Comparison of ENCODE assay signal across 16 cellular contexts in genomic region chr20:62910777-62911497, GRCh38. TPM values are rescaled to one million over a fixed set of nuclear protein-coding genes. Genes with fewer than 3 reads are reported as not detected.
DNase-seq lines count a peak whose midpoint lies in the region; ATAC-seq, FAIRE-seq and TF ChIP-seq lines count a peak whose summit lies in the region.
"Had no signal": no experiment of that assay in that cellular context is flagged by ENCODE, and none has a peak within 500 bp of the region (broad histone marks: within the 10 kb centered on the region; RNA-seq: fewer than 3 reads in every experiment).

No MANE protein-coding gene starts in this region.

- H3K23ac ChIP-seq in mesendoderm (ENCODE audit: low read length) = peak overlapping the region; percentile 18

- 98% methylated on average over 43 of the region's 45 CpGs for WGBS in K562 (ENCODE audit: insufficient coverage, low coverage, missing lambda C conversion rate)
- no CpG with 5 or more reads among the region's 45 CpGs for WGBS in mesendoderm (ENCODE audit: extremely low coverage, insufficient coverage, low lambda C conversion rate)

- H3K18ac ChIP-seq in mesendoderm (ENCODE audit: low read length) = no peak overlapping the region

- H3K36me3 ChIP-seq in Caco-2 (ENCODE audit: control insufficient read depth, insufficient read depth, low read length) (peaks cover 21% of the 10 kb centered on the region), K562 (ENCODE audit: control insufficient read depth, insufficient read depth, low read length) (peaks cover 86% of the 10 kb centered on the region), mesendoderm (ENCODE audit: control insufficient read depth, insufficient read depth, low read length) (peaks cover 29% of the 10 kb centered on the region), ascending aorta (peaks cover 64 to 77% of the 10 kb centered on the region in 2 donors)

- TF ChIP-seq CTCF in CD14-positive monocyte (IDR thresholded peaks at IDR 0.05) (no peak), Caco-2 (IDR thresholded peaks at IDR 0.05; ENCODE audit: insufficient read depth in 1 of 2, low read depth in 1 of 2, low read length in 1 of 2, severe bottlenecking in 1 of 2, unreplicated experiment in 1 of 2) (no peak), K562 (IDR thresholded peaks at IDR 0.05 in 2 of 3, conservative IDR thresholded peaks at IDR 0.05 in 1 of 3; ENCODE audit: insufficient read depth in 2 of 3, low read depth in 1 of 3, low read length in 3 of 3) (no peak), ascending aorta (IDR thresholded peaks at IDR 0.05) (no peak)

- no peak overlapping the region for H3K4ac ChIP-seq in mesendoderm (ENCODE audit: low read depth, low read length)

- H3K4me1 ChIP-seq in Caco-2 (peaks cover 27% of the 10 kb centered on the region), K562 (replicated peaks in 1 of 2; ENCODE audit: control insufficient read depth in 2 of 2, insufficient read depth in 2 of 2, low read length in 2 of 2) (peaks cover 5% of the 10 kb centered on the region in 2 experiments; a peak in 3 of 5 replicates), mesendoderm (ENCODE audit: control insufficient read depth, low read depth, low read length) (peaks cover 2% of the 10 kb centered on the region), ascending aorta (peaks cover 0 to 19% of the 10 kb centered on the region in 2 donors)

- H3K79me2 ChIP-seq in K562 (ENCODE audit: control insufficient read depth, insufficient read depth, low read length) (peaks cover 74% of the 10 kb centered on the region), mesendoderm (ENCODE audit: control insufficient read depth, insufficient read depth, low read length) (peaks cover 66% of the 10 kb centered on the region)

- H3K9me1 ChIP-seq in K562 (ENCODE audit: control insufficient read depth, insufficient read depth, low read length) = peaks cover 5% of the 10 kb centered on the region

- no peak overlapping the region for H4K8ac ChIP-seq in mesendoderm (ENCODE audit: low read depth, low read length)

- TF ChIP-seq EP300 in K562 (IDR thresholded peaks at IDR 0.05; ENCODE audit: low read length) = no peak

- CTCF ChIA-PET in Caco-2 (lab: Charles Lee) (interaction anchor here (0.5 kb wide), 1 partner anchor 109 kb away, joined by 3 read pairs; no protein-coding TSS in a partner anchor), K562 (lab: Yijun Ruan, JAX; ENCODE audit: low intra/inter-chr PET ratio) (no interaction called here)

- no peak for ATAC-seq in K562
- no peak for ATAC-seq in GM18909 (IDR thresholded peaks at IDR 0.05; ENCODE audit: poor library complexity, unreplicated experiment)
- no peak for ATAC-seq in GM18517 (IDR thresholded peaks at IDR 0.05; ENCODE audit: unreplicated experiment)
- ATAC-seq: HCT116, PC-3, Right ventricle myocardium inferior had no signal

- in situ Hi-C loops in K562 (cut with MboI) = no loop called here

- H3K9me3 ChIP-seq in Caco-2 = no peaks in the 10 kb centered on the region
- H3K9me3 ChIP-seq in K562 (replicated peaks; ENCODE audit: control insufficient read depth, insufficient read depth, low read depth, low read length) = no peaks in the 10 kb centered on the region
- H3K9me3 ChIP-seq in ascending aorta = no peaks in the 10 kb centered on the region

- no peak overlapping the region for H3K4me2 ChIP-seq in K562 (ENCODE audit: insufficient read depth, low read length)
- no peak overlapping the region for H3K4me2 ChIP-seq in mesendoderm (ENCODE audit: low read length)

- H2AFZ ChIP-seq in K562 (ENCODE audit: low read depth, low read length) = no peak overlapping the region

- DNase-seq in CD14-positive monocyte (ENCODE audit: low spot score) (no peak), Caco-2 (peak in 1 of 2 experiments; percentile 36), K562 (ENCODE audit: extremely low read depth in 1 of 4, low spot score in 3 of 4) (no peak), mesendoderm (no peak), NCI-H128 (lab: John Stamatoyannopoulos, UW; ENCODE audit: unreplicated experiment) (no peak), ascending aorta (ENCODE audit: low spot score in 2 of 2) (no peak)
- DNase-seq: DMS153, NCI-H1694, NCI-H345, PC-3 had no signal

- H2BK5ac ChIP-seq in mesendoderm (ENCODE audit: low read length) = no peak overlapping the region

- TF ChIP-seq POLR2A in K562 (conservative IDR thresholded peaks at IDR 0.05) = no peak; the same call in 1 of the 2 replicates

- H3K27ac ChIP-seq in K562 (ENCODE audit: extremely low read depth, low read depth, low read length) = no peak overlapping the region
- no peak overlapping the region for H3K27ac ChIP-seq in mesendoderm (ENCODE audit: low read depth, low read length)
- no peak overlapping the region for H3K27ac ChIP-seq in ascending aorta
- H3K27ac ChIP-seq: SK-N-MC had no signal

- H3K4me3 Mint-ChIP-seq in CD14-positive monocyte = no peak overlapping the region
- peak overlapping the region; percentile 17 for H3K4me3 Mint-ChIP-seq in Caco-2 (ENCODE audit: unreplicated experiment)

- peaks cover 9% of the 10 kb centered on the region for H3K4me1 Mint-ChIP-seq in CD14-positive monocyte
- H3K4me1 Mint-ChIP-seq in Caco-2 (ENCODE audit: low read depth, unreplicated experiment) = peaks cover 16% of the 10 kb centered on the region

- H3K56ac ChIP-seq in mesendoderm (ENCODE audit: low read length) = no peak overlapping the region

- H4K5ac ChIP-seq in mesendoderm (ENCODE audit: low read length) = no peak overlapping the region

- H3K27ac Mint-ChIP-seq in CD14-positive monocyte = peak overlapping the region in 4 of 7 donors; percentile 3 to 77 (median 13)
- H3K27ac Mint-ChIP-seq in Caco-2 (ENCODE audit: unreplicated experiment) = peak overlapping the region; percentile 33

- H3K79me1 ChIP-seq in mesendoderm (ENCODE audit: low read length) = peaks cover 33% of the 10 kb centered on the region

- no peak overlapping the region for H2AK5ac ChIP-seq in mesendoderm (ENCODE audit: low read length)

- no peak overlapping the region for H3K4me3 ChIP-seq in Caco-2 (ENCODE audit: low read depth, low read length)
- no peak overlapping the region for H3K4me3 ChIP-seq in K562
- H3K4me3 ChIP-seq in mesendoderm (ENCODE audit: low read length) = no peak overlapping the region
- no peak overlapping the region for H3K4me3 ChIP-seq in ascending aorta
- H3K4me3 ChIP-seq: SK-N-MC had no signal

- H3K36me3 Mint-ChIP-seq in CD14-positive monocyte = peaks cover 70 to 80% of the 10 kb centered on the region in 2 donors
- H3K36me3 Mint-ChIP-seq in Caco-2 (ENCODE audit: insufficient read depth, unreplicated experiment) = peaks cover 93% of the 10 kb centered on the region

- no peaks in the 10 kb centered on the region for H3K27me3 ChIP-seq in Caco-2 (replicated peaks; ENCODE audit: control insufficient read depth, insufficient read depth, low read length)
- H3K27me3 ChIP-seq in K562 (ENCODE audit: control insufficient read depth in 2 of 2, insufficient read depth in 2 of 2, low read length in 2 of 2) = no peaks in the 10 kb centered on the region
- H3K27me3 ChIP-seq in mesendoderm (ENCODE audit: insufficient read depth, low read length, poor library complexity) = no peaks in the 10 kb centered on the region
- H3K27me3 ChIP-seq in ascending aorta = no peaks in the 10 kb centered on the region

- H4K20me1 ChIP-seq in K562 (replicated peaks; ENCODE audit: control insufficient read depth, insufficient read depth, low read length) = peaks cover 27% of the 10 kb centered on the region

- no peak overlapping the region for H2BK120ac ChIP-seq in mesendoderm (ENCODE audit: low read depth, low read length)

- TF ChIP-seq RAD21 in K562 (CRISPR knock-in tag; conservative IDR thresholded peaks at IDR 0.05 in 1 of 2, IDR thresholded peaks at IDR 0.05 in 1 of 2) = no peak

- no peak overlapping the region for H3K9ac ChIP-seq in K562 (ENCODE audit: insufficient read depth in 1 of 2, low read depth in 2 of 2, low read length in 2 of 2)
- no peak overlapping the region for H3K9ac ChIP-seq in mesendoderm (ENCODE audit: low read length)

- BruUV-seq in Caco-2 (replicated peaks; lab: Mats Ljungman, UMichigan) (TSS peak; percentile 10), K562 (replicated peaks; lab: Mats Ljungman, UMichigan) (no TSS peak)

- FAIRE-seq in K562 (lab: Jason Lieb, UNC) = no peak
- FAIRE-seq: GM18507 had no signal

- peaks cover 0 to 4% (median 0%) of the 10 kb centered on the region in 3 donors for H3K27me3 Mint-ChIP-seq in CD14-positive monocyte (ENCODE audit: low read depth in 3 of 3)
- H3K27me3 Mint-ChIP-seq in Caco-2 (ENCODE audit: insufficient read depth, unreplicated experiment) = no peaks in the 10 kb centered on the region

- intact Hi-C loops in CD14-positive monocyte (cut with micrococcal nuclease) (no loop called here), Caco-2 (cut with micrococcal nuclease; ENCODE audit: unreplicated experiment) (no loop called here), K562 (cut with micrococcal nuclease) (no loop called here), ascending aorta (cut with DNase I) (no loop called here)

- POLR2A ChIA-PET in Caco-2 (lab: Charles Lee) = no interaction called here
- POLR2A ChIA-PET in K562 (lab: Yijun Ruan, JAX) = interaction anchor here (1.0 to 6.5 kb wide), 4 partner anchors 8 to 37 kb away, joined by 3 to 45 read pairs (median 6); partner anchors contain the start of gene DIDO1

- H3K9me3 Mint-ChIP-seq in CD14-positive monocyte (no peaks in the 10 kb centered on the region), Caco-2 (ENCODE audit: unreplicated experiment) (no peaks in the 10 kb centered on the region)

- H2BK15ac ChIP-seq in mesendoderm (replicated peaks; ENCODE audit: low read depth) = no peak overlapping the region

RNA-seq across cellular contexts. Expression of gene DIDO1, which starts 15.4 kb away (rescaled TPM):
- polyA plus RNA-seq in CD14-positive monocyte (10 to 100 TPM in 1 of 2 donors, 1 to 10 TPM in 1; 8.5 to 12.9 TPM), K562 (2011; rRNA removed) (40.5 and 50.2 TPM in 2 replicates), K562 (2014; fragmentation: Illumina TruSeq; extraction: Trizol) (37.4 and 37.9 TPM in 2 replicates), K562 (2014; fragmentation: Nextera tagmentation; extraction: Ambion mirVana) (1 to 10 TPM; 4.4 to 4.8 TPM), K562 (2014; rRNA removed) (44.3 and 46.8 TPM in 2 replicates)
- total RNA-seq in Caco-2 (2022) (120 and 122 TPM in 2 replicates), K562 (2014; rRNA removed) (31.2 and 36.7 TPM in 2 replicates), K562 (2014; rRNA removed; fragmentation: Illumina TruSeq; extraction: Trizol) (22.2 and 23.4 TPM in 2 replicates), K562 (2015; rRNA removed; fragmentation: Illumina TruSeq; extraction: Trizol) (26.8 and 27.1 TPM in 2 replicates), K562 (2021) (38.2 and 43.6 TPM in 2 replicates), ascending aorta (42.4 TPM)
- 117 and 149 TPM in 2 replicates for total RNA-seq in K562 (2011; cell fraction: chromatin; rRNA removed; ENCODE audit: low replicate concordance)
- 70.2 and 72.0 TPM in 2 replicates for total RNA-seq in K562 (2011; cell fraction: nucleolus; rRNA removed)
- total RNA-seq in K562 (2011; cell fraction: nucleoplasm; rRNA removed) = 82.5 and 92.1 TPM in 2 replicates
- 31.2 and 58.5 TPM in 2 replicates for polyA plus RNA-seq in K562 (2011; cell fraction: cytosol; rRNA removed)
- polyA plus RNA-seq in K562 (2011; cell fraction: nucleus; rRNA removed) = 256 and 286 TPM in 2 replicates
- polyA plus RNA-seq in K562 (2012) = 23.7 and 36.2 TPM in 2 replicates
- 32.2 and 34.2 TPM in 2 replicates for polyA minus RNA-seq in K562 (2011; rRNA and poly(A)+ RNA removed)
- 13.9 and 15.7 TPM in 2 replicates for polyA minus RNA-seq in K562 (2011; cell fraction: cytosol; rRNA and poly(A)+ RNA removed)
- polyA minus RNA-seq in K562 (2011; cell fraction: nucleus; rRNA and poly(A)+ RNA removed) = 35.7 and 49.3 TPM in 2 replicates
- 37.6 TPM for polyA plus RNA-seq in mesendoderm (2013, experiment 1 of 2)
- polyA plus RNA-seq in mesendoderm (2013, experiment 2 of 2) = 38.2 TPM

RNA-seq across cellular contexts. Expression of gene GID8, which starts 27.0 kb away (rescaled TPM):
- 10 to 100 TPM; 12.4 to 12.7 TPM for polyA plus RNA-seq in CD14-positive monocyte
- total RNA-seq in Caco-2 (2022) = 129 and 133 TPM in 2 replicates
- 26.6 and 28.0 TPM in 2 replicates for total RNA-seq in K562 (2011; cell fraction: chromatin; rRNA removed; ENCODE audit: low replicate concordance)
- total RNA-seq in K562 (2011; cell fraction: nucleolus; rRNA removed) = 15.2 and 19.5 TPM in 2 replicates
- total RNA-seq in K562 (2011; cell fraction: nucleoplasm; rRNA removed) = 23.8 and 32.1 TPM in 2 replicates
- 22.2 and 26.0 TPM in 2 replicates for total RNA-seq in K562 (2014; rRNA removed)
- total RNA-seq in K562 (2014; rRNA removed; fragmentation: Illumina TruSeq; extraction: Trizol) = 21.8 and 23.4 TPM in 2 replicates
- total RNA-seq in K562 (2015; rRNA removed; fragmentation: Illumina TruSeq; extraction: Trizol) = 22.4 and 23.0 TPM in 2 replicates
- total RNA-seq in K562 (2021) = 29.0 and 31.6 TPM in 2 replicates
- 24.6 and 26.3 TPM in 2 replicates for polyA plus RNA-seq in K562 (2011; rRNA removed)
- 20.8 and 25.4 TPM in 2 replicates for polyA plus RNA-seq in K562 (2011; cell fraction: cytosol; rRNA removed)
- 19.8 and 21.7 TPM in 2 replicates for polyA plus RNA-seq in K562 (2011; cell fraction: nucleus; rRNA removed)
- 21.3 and 23.2 TPM in 2 replicates for polyA plus RNA-seq in K562 (2012)
- 22.2 TPM in 2 replicates for polyA plus RNA-seq in K562 (2014; fragmentation: Illumina TruSeq; extraction: Trizol)
- 10 to 100 TPM in 1 of 2 experiments, 1 to 10 TPM in 1; 7.5 to 12.9 TPM for polyA plus RNA-seq in K562 (2014; fragmentation: Nextera tagmentation; extraction: Ambion mirVana)
- polyA plus RNA-seq in K562 (2014; rRNA removed) = 24.9 and 25.7 TPM in 2 replicates
- polyA minus RNA-seq in K562 (2011; rRNA and poly(A)+ RNA removed) = 31.4 and 32.6 TPM in 2 replicates
- polyA minus RNA-seq in K562 (2011; cell fraction: cytosol; rRNA and poly(A)+ RNA removed) = 15.6 and 17.0 TPM in 2 replicates
- 6.1 and 10.0 TPM in 2 replicates for polyA minus RNA-seq in K562 (2011; cell fraction: nucleus; rRNA and poly(A)+ RNA removed)
- 34.7 TPM for polyA plus RNA-seq in mesendoderm (2013, experiment 1 of 2)
- 34.4 TPM for polyA plus RNA-seq in mesendoderm (2013, experiment 2 of 2)
- total RNA-seq in ascending aorta = 9.2 TPM

RNA-seq across cellular contexts. Expression of gene SLC17A9, which starts 41.6 kb away (rescaled TPM):
- polyA plus RNA-seq in CD14-positive monocyte (under 1 TPM; 0.81 to 0.82 TPM), K562 (2011; rRNA removed) (not detected in 2 replicates), K562 (2014; fragmentation: Illumina TruSeq; extraction: Trizol) (not detected in 2 replicates), K562 (2014; fragmentation: Nextera tagmentation; extraction: Ambion mirVana) (not detected), K562 (2014; rRNA removed) (0.04 and 0.05 TPM in 2 replicates)
- total RNA-seq in Caco-2 (2022) (64.7 and 77.4 TPM in 2 replicates), K562 (2014; rRNA removed) (not detected in 2 replicates), K562 (2014; rRNA removed; fragmentation: Illumina TruSeq; extraction: Trizol) (not detected in 2 replicates), K562 (2015; rRNA removed; fragmentation: Illumina TruSeq; extraction: Trizol) (not detected in 2 replicates), K562 (2021) (0.27 and 0.31 TPM in 2 replicates), ascending aorta (30.0 TPM)
- not detected in 2 replicates for total RNA-seq in K562 (2011; cell fraction: chromatin; rRNA removed; ENCODE audit: low replicate concordance)
- 0.13 TPM in 1 of 2 replicates, not detected in the other for total RNA-seq in K562 (2011; cell fraction: nucleolus; rRNA removed)
- total RNA-seq in K562 (2011; cell fraction: nucleoplasm; rRNA removed) = 0.15 TPM in 1 of 2 replicates, not detected in the other
- polyA plus RNA-seq in K562 (2011; cell fraction: cytosol; rRNA removed) = 0.03 TPM in 1 of 2 replicates, not detected in the other
- 0.06 and 0.10 TPM in 2 replicates for polyA plus RNA-seq in K562 (2011; cell fraction: nucleus; rRNA removed)
- 0.03 TPM in 1 of 2 replicates, not detected in the other for polyA plus RNA-seq in K562 (2012)
- not detected in 2 replicates for polyA minus RNA-seq in K562 (2011; rRNA and poly(A)+ RNA removed)
- polyA minus RNA-seq in K562 (2011; cell fraction: cytosol; rRNA and poly(A)+ RNA removed) = not detected in 2 replicates
- polyA minus RNA-seq in K562 (2011; cell fraction: nucleus; rRNA and poly(A)+ RNA removed) = not detected in 2 replicates
- polyA plus RNA-seq in mesendoderm (2013, experiment 1 of 2) = 11.4 TPM
- 12.4 TPM for polyA plus RNA-seq in mesendoderm (2013, experiment 2 of 2)
- total RNA-seq: PC-3 had no signal

RNA-seq across cellular contexts. Expression of gene TCFL5, which starts 49.3 kb away (rescaled TPM):
- polyA plus RNA-seq in CD14-positive monocyte = under 1 TPM; 0.38 to 0.89 TPM
- total RNA-seq in Caco-2 (2022) = 14.6 and 15.1 TPM in 2 replicates
- 13.1 and 14.9 TPM in 2 replicates for total RNA-seq in K562 (2011; cell fraction: chromatin; rRNA removed; ENCODE audit: low replicate concordance)
- total RNA-seq in K562 (2011; cell fraction: nucleolus; rRNA removed) = 7.5 and 9.5 TPM in 2 replicates
- total RNA-seq in K562 (2011; cell fraction: nucleoplasm; rRNA removed) = 8.6 and 8.8 TPM in 2 replicates
- total RNA-seq in K562 (2014; rRNA removed) = 11.1 and 11.2 TPM in 2 replicates
- 7.4 and 7.9 TPM in 2 replicates for total RNA-seq in K562 (2014; rRNA removed; fragmentation: Illumina TruSeq; extraction: Trizol)
- 9.2 and 10.2 TPM in 2 replicates for total RNA-seq in K562 (2015; rRNA removed; fragmentation: Illumina TruSeq; extraction: Trizol)
- total RNA-seq in K562 (2021) = 11.1 and 12.6 TPM in 2 replicates
- polyA plus RNA-seq in K562 (2011; rRNA removed) = 8.5 and 12.2 TPM in 2 replicates
- 4.3 and 4.4 TPM in 2 replicates for polyA plus RNA-seq in K562 (2011; cell fraction: cytosol; rRNA removed)
- 8.0 and 8.3 TPM in 2 replicates for polyA plus RNA-seq in K562 (2011; cell fraction: nucleus; rRNA removed)
- polyA plus RNA-seq in K562 (2012) = 6.7 and 8.1 TPM in 2 replicates
- polyA plus RNA-seq in K562 (2014; fragmentation: Illumina TruSeq; extraction: Trizol) = 5.9 and 7.9 TPM in 2 replicates
- polyA plus RNA-seq in K562 (2014; fragmentation: Nextera tagmentation; extraction: Ambion mirVana) = 1 to 10 TPM in 1 of 2 experiments, under 1 TPM in 1; 1.00 to 1.1 TPM
- 9.1 and 10.5 TPM in 2 replicates for polyA plus RNA-seq in K562 (2014; rRNA removed)
- polyA minus RNA-seq in K562 (2011; rRNA and poly(A)+ RNA removed) = 6.6 and 6.8 TPM in 2 replicates
- polyA minus RNA-seq in K562 (2011; cell fraction: cytosol; rRNA and poly(A)+ RNA removed) = 3.8 and 6.5 TPM in 2 replicates
- polyA minus RNA-seq in K562 (2011; cell fraction: nucleus; rRNA and poly(A)+ RNA removed) = 1.9 and 3.9 TPM in 2 replicates
- polyA plus RNA-seq in mesendoderm (2013, experiment 1 of 2) = 5.1 TPM
- 4.8 TPM for polyA plus RNA-seq in mesendoderm (2013, experiment 2 of 2)
- total RNA-seq in ascending aorta = 1.1 TPM

Comparison
In these comparisons a context has a peak if more than half of its experiments do, and no peak if none do; other contexts are left out.
1. RNA of gene SLC17A9, which starts 41.6 kb away (total RNA-seq): 64.7 to 77.4 TPM in Caco-2 and 30.0 TPM in ascending aorta (single experiment); 0.13 to 0.31 TPM in K562; every median in the first group is over 10 times any median in the second.